ENCODE assay signal across 8 cellular contexts in genomic region chrX:110229497-110230111, GRCh38.
A peak's percentile ranks its signal among the peaks of the same experiment; 100 is the strongest.
DNase-seq lines count a peak whose midpoint lies in the region; ATAC-seq and TF ChIP-seq lines count a peak whose summit lies in the region.
"Not testable (repeated sequence)": the region's sequence is repeated elsewhere in the genome, so short reads cannot be mapped to it uniquely, and the experiment has no call there.

No MANE protein-coding gene starts in this region.

- H3K27ac ChIP-seq in iPS-20b (ENCODE audit: low read length), result peak overlapping the region; percentile 57

- DNase-seq in CD1c-positive myeloid dendritic cell (ENCODE audit: extremely low spot score) (peak; percentile 2), NCI-H226 (peak; percentile 67)
- peak; percentile 58 for DNase-seq in activated CD4-positive, alpha-beta T cell treated with anti-CD3 and anti-CD28 coated beads for 1 hour
- peak; percentile 72 for DNase-seq in activated T-helper 2 cell treated with anti-CD3 and anti-CD28 coated beads, Interferon-gamma antibody, Interleukin-2, Interleukin-4, amounts not matched to agents 10 μg/mL and 5 μg/mL and 100 μg/mL, durations not matched to agents 14 hours and 24 hours and 36 hours (ENCODE audit: low spot score)
- DNase-seq in effector CD4-positive, alpha-beta T cell, result peak; percentile 61
- not testable (repeated sequence) for DNase-seq in omental fat pad (ENCODE audit: low spot score)
- DNase-seq in stimulated activated CD8-positive, alpha-beta memory T cell treated with anti-CD3 and anti-CD28 coated beads, Interleukin-12 subunit alpha, Interleukin-12 subunit beta, amount 100 ng/mL, for 4 hours (ENCODE audit: low read depth), result peak; percentile 39

- not testable (repeated sequence) for H3K27me3 Mint-ChIP-seq in activated T-helper 2 cell treated with anti-CD3 and anti-CD28 coated beads, Interferon-gamma antibody, Interleukin-2, Interleukin-4, amounts not matched to agents 10 μg/mL and 5 μg/mL and 100 μg/mL, durations not matched to agents 14 hours and 24 hours and 36 hours (ENCODE audit: low read depth)

- ATAC-seq in omental fat pad (ENCODE audit: low FRiP score), result peak; percentile 57

- H3K9me3 Mint-ChIP-seq in activated T-helper 2 cell treated with anti-CD3 and anti-CD28 coated beads, Interferon-gamma antibody, Interleukin-2, Interleukin-4, amounts not matched to agents 10 μg/mL and 5 μg/mL and 100 μg/mL, durations not matched to agents 14 hours and 24 hours and 36 hours, result peaks cover 18% of the 10 kb centered on the region

- not testable (repeated sequence) for H3K27me3 ChIP-seq in iPS-20b (ENCODE audit: insufficient read depth, low read length)

- not testable (repeated sequence) for TF ChIP-seq CTCF in omental fat pad (IDR thresholded peaks at IDR 0.05)

- H3K4me3 ChIP-seq in iPS-20b (ENCODE audit: low read length), result peak overlapping the region; percentile 70

- H3K9me3 ChIP-seq in iPS-20b (ENCODE audit: insufficient read depth, low read depth, low read length), result not testable (repeated sequence)

- H3K4me3 Mint-ChIP-seq in activated T-helper 2 cell treated with anti-CD3 and anti-CD28 coated beads, Interferon-gamma antibody, Interleukin-2, Interleukin-4, amounts not matched to agents 10 μg/mL and 5 μg/mL and 100 μg/mL, durations not matched to agents 14 hours and 24 hours and 36 hours (ENCODE audit: low read depth), result peak overlapping the region; percentile 70

- H3K27ac Mint-ChIP-seq in activated T-helper 2 cell treated with anti-CD3 and anti-CD28 coated beads, Interferon-gamma antibody, Interleukin-2, Interleukin-4, amounts not matched to agents 10 μg/mL and 5 μg/mL and 100 μg/mL, durations not matched to agents 14 hours and 24 hours and 36 hours, result not testable (repeated sequence)

- peak overlapping the region; percentile 76; the same call in 1 of the 2 replicates for H3K9ac ChIP-seq in iPS-20b (ENCODE audit: low read depth, low read length)

- intact Hi-C loops in activated T-helper 2 cell treated with anti-CD3 and anti-CD28 coated beads, Interferon-gamma antibody, Interleukin-2, Interleukin-4, amounts not matched to agents 10 μg/mL and 5 μg/mL and 100 μg/mL, durations not matched to agents 14 hours and 24 hours and 36 hours (cut with micrococcal nuclease), result not testable (repeated sequence)

- H3K4me1 ChIP-seq in iPS-20b (ENCODE audit: insufficient read depth, low read length), result not testable (repeated sequence)

- H3K4me1 Mint-ChIP-seq in activated T-helper 2 cell treated with anti-CD3 and anti-CD28 coated beads, Interferon-gamma antibody, Interleukin-2, Interleukin-4, amounts not matched to agents 10 μg/mL and 5 μg/mL and 100 μg/mL, durations not matched to agents 14 hours and 24 hours and 36 hours (ENCODE audit: low read depth), result peaks cover 25% of the 10 kb centered on the region

- H3K36me3 ChIP-seq in iPS-20b (ENCODE audit: insufficient read depth, low read depth, low read length), result not testable (repeated sequence)

- H3K36me3 Mint-ChIP-seq in activated T-helper 2 cell treated with anti-CD3 and anti-CD28 coated beads, Interferon-gamma antibody, Interleukin-2, Interleukin-4, amounts not matched to agents 10 μg/mL and 5 μg/mL and 100 μg/mL, durations not matched to agents 14 hours and 24 hours and 36 hours (ENCODE audit: low read depth), result peaks cover 30% of the 10 kb centered on the region
